Comparison of ENCODE assay signal across 6 cellular contexts in the genomic region with DNA sequence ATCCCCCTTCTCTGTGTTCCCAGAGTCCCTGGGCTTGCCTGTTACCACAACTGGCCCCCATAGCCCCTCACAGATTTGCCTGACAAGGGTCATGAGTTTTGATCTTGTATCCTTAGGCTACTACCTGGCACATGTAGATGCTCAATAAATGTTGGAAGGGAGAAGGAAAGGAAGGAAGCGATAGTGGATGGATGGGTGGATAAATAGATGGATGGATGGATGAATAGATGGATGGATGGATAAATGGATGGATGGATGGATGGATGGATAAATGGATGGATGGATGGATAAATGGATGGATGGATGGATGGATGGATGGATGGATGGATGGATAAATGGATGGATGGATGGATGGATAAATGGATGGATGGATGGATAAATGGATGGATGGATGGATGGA.
DNase-seq lines count a peak whose midpoint lies in the region; ATAC-seq, FAIRE-seq and TF ChIP-seq lines count a peak whose summit lies in the region.
"Not testable (repeated sequence)": the region's sequence is repeated elsewhere in the genome, so short reads cannot be mapped to it uniquely, and the experiment has no call there.

No MANE protein-coding gene starts in this region.

- not testable (repeated sequence) for H3K9ac ChIP-seq in GM12878 (ENCODE audit: control insufficient read depth, insufficient read depth, low read length); neural progenitor cell

- peaks cover 50 to 75% (median 60%) of the 10 kb centered on the region in 3 donors for H3K4me1 Mint-ChIP-seq in naive B cell
- peaks cover 40% of the 10 kb centered on the region for H3K4me1 Mint-ChIP-seq in neural progenitor cell
- H3K4me1 Mint-ChIP-seq in stimulated activated memory B cell treated with anti-CD40 and anti-IgM and Interleukin-4, amounts not matched to agents 10 μg/mL and 1 μg/mL and 100 μg/mL, for 72 hours = peaks cover 77% of the 10 kb centered on the region

- H3K79me2 ChIP-seq in OCI-LY7 (ENCODE audit: insufficient read depth, low read depth, low read length); GM12878 (ENCODE audit: control insufficient read depth, insufficient read depth, low read length); neural progenitor cell (ENCODE audit: low read depth): not testable (repeated sequence)

- intact Hi-C loops in OCI-LY7 (cut with micrococcal nuclease; ENCODE audit: unreplicated experiment) (loop anchor here (5.0 to 10.0 kb wide), 2 partner anchors 318 to 495 kb away; no protein-coding TSS in a partner anchor), GM12878 (cut with micrococcal nuclease; ENCODE audit: unreplicated experiment) (loop anchor here (5.0 to 10.0 kb wide), 3 partner anchors 255 to 535 kb away; a partner anchor contains a TSS)

- H4K20me1 ChIP-seq in OCI-LY7 (ENCODE audit: insufficient read depth, low read length); GM12878 (ENCODE audit: control insufficient read depth, insufficient read depth); neural progenitor cell (ENCODE audit: low read depth): not testable (repeated sequence)

- not testable (repeated sequence) for H3K27me3 ChIP-seq in GM12878 (replicated peaks in 1 of 2; ENCODE audit: control insufficient read depth in 2 of 2, insufficient read depth in 2 of 2, low read length in 1 of 2)
- peaks cover 28% of the 10 kb centered on the region for H3K27me3 ChIP-seq in neural progenitor cell

- peak overlapping the region; percentile 71 to 94 (median 84) for H3K27ac Mint-ChIP-seq in naive B cell
- not testable (repeated sequence) for H3K27ac Mint-ChIP-seq in neural progenitor cell
- peak overlapping the region; percentile 75 for H3K27ac Mint-ChIP-seq in stimulated activated memory B cell treated with anti-CD40 and anti-IgM and Interleukin-4, amounts not matched to agents 10 μg/mL and 1 μg/mL and 100 μg/mL, for 72 hours

- H3K27me3 Mint-ChIP-seq in naive B cell; neural progenitor cell (ENCODE audit: insufficient read depth, low read depth); stimulated activated memory B cell treated with anti-CD40 and anti-IgM and Interleukin-4, amounts not matched to agents 10 μg/mL and 1 μg/mL and 100 μg/mL, for 72 hours: not testable (repeated sequence)

- not testable (repeated sequence) for H3K4me2 ChIP-seq in OCI-LY7 (ENCODE audit: low read length); GM12878 (ENCODE audit: control insufficient read depth, insufficient read depth); neural progenitor cell

- SMC1A ChIA-PET in GM12878 (lab: Charles Lee; ENCODE audit: uncharacterized antibody, unreplicated experiment) = interaction anchor here (0.8 to 1.8 kb wide), 2 partner anchors 9 to 10 kb away, joined by 3 to 6 read pairs; no protein-coding TSS in a partner anchor

- H3K9me3 ChIP-seq in HEK293 (ENCODE audit: control insufficient read depth, insufficient read depth, low read depth, low read length); OCI-LY7 (ENCODE audit: low read length); GM12878 (replicated peaks; ENCODE audit: control insufficient read depth, insufficient read depth, low read length); neural progenitor cell (ENCODE audit: low read depth): not testable (repeated sequence)

- TF ChIP-seq CTCF in HEK293 (tag by site-specific recombination; IDR thresholded peaks at IDR 0.05); OCI-LY7 (conservative IDR thresholded peaks at IDR 0.05; ENCODE audit: low read length); GM12878 (IDR thresholded peaks at IDR 0.05 in 2 of 3, conservative IDR thresholded peaks at IDR 0.05 in 1 of 3; ENCODE audit: control insufficient read depth in 2 of 3, extremely low read depth in 1 of 3, insufficient read depth in 1 of 3, low read depth in 3 of 3, low read length in 3 of 3); neural progenitor cell (IDR thresholded peaks at IDR 0.05): not testable (repeated sequence)

- not testable (repeated sequence) for TF ChIP-seq EP300 in GM12878 (IDR thresholded peaks at IDR 0.05; ENCODE audit: borderline replicate concordance in 1 of 2, control insufficient read depth in 1 of 2, low read depth in 2 of 2, low read length in 2 of 2)

- H3K4me3 Mint-ChIP-seq in naive B cell (peak overlapping the region in 3 of 8 donors; percentile 19 to 47 (median 19)), neural progenitor cell (peak overlapping the region; percentile 36)
- not testable (repeated sequence) for H3K4me3 Mint-ChIP-seq in stimulated activated memory B cell treated with anti-CD40 and anti-IgM and Interleukin-4, amounts not matched to agents 10 μg/mL and 1 μg/mL and 100 μg/mL, for 72 hours

- not testable (repeated sequence) for H2AFZ ChIP-seq in OCI-LY7 (ENCODE audit: low read length); GM12878 (ENCODE audit: control insufficient read depth, low read depth, low read length); neural progenitor cell (replicated peaks)

- H3K4me1 ChIP-seq in HEK293 (ENCODE audit: control insufficient read depth, insufficient read depth, low read length); GM12878 (ENCODE audit: control insufficient read depth, insufficient read depth, low read length); neural progenitor cell: not testable (repeated sequence)
- H3K4me1 ChIP-seq in OCI-LY7 (ENCODE audit: insufficient read depth, low read length, poor library complexity, severe bottlenecking) = peaks cover 29% of the 10 kb centered on the region

- CTCF ChIA-PET in HEK293 (lab: Yijun Ruan, JAX) = interaction anchor here (0.9 to 9.8 kb wide), 4 partner anchors 8 to 126 kb away, joined by 3 to 448 read pairs (median 5); no protein-coding TSS in a partner anchor
- CTCF ChIA-PET in OCI-LY7 (lab: Charles Lee; ENCODE audit: unreplicated experiment); GM12878 (lab: Yijun Ruan, JAX): not testable (repeated sequence)

- WGBS in GM12878 (ENCODE audit: insufficient coverage, insufficient replicate concordance, low lambda C conversion rate, missing lambda C conversion rate) = 100% methylated on average over 1 of the region's 1 CpG

- not testable (repeated sequence) for TF ChIP-seq RAD21 in GM12878 (IDR thresholded peaks at IDR 0.05; ENCODE audit: insufficient read depth, low read depth, low read length)

- not testable (repeated sequence) for ATAC-seq in GM12878; naive B cell (ENCODE audit: low read depth in 2 of 2); stimulated activated memory B cell treated with anti-CD40 and anti-IgM and Interleukin-4, amounts not matched to agents 10 μg/mL and 1 μg/mL and 100 μg/mL, for 72 hours

- H3F3A ChIP-seq in neural progenitor cell (ENCODE audit: low read depth) = not testable (repeated sequence)

- not testable (repeated sequence) for DNase-seq in OCI-LY7 (ENCODE audit: low spot score); GM12878 (ENCODE audit: low read depth, low spot score); naive B cell; neural progenitor cell (ENCODE audit: low spot score)

- BruUV-seq in OCI-LY7 (replicated peaks; lab: Mats Ljungman, UMichigan) (TSS peak; percentile 22), GM12878 (replicated peaks; lab: Mats Ljungman, UMichigan) (TSS peak; percentile 32)

- H3K36me3 ChIP-seq in HEK293 (ENCODE audit: control insufficient read depth in 2 of 2, insufficient read depth in 1 of 2, low read length in 2 of 2); neural progenitor cell: not testable (repeated sequence)
- H3K36me3 ChIP-seq in OCI-LY7 (ENCODE audit: insufficient read depth, low read length) (peaks cover 70% of the 10 kb centered on the region), GM12878 (ENCODE audit: control insufficient read depth in 2 of 2, insufficient read depth in 2 of 2, low read length in 1 of 2) (peaks cover 26 to 50% of the 10 kb centered on the region in 2 experiments)

- TF ChIP-seq POLR2A in GM12878 (IDR thresholded peaks at IDR 0.05; ENCODE audit: low read depth, low read length) = not testable (repeated sequence)

- not testable (repeated sequence) for FAIRE-seq in GM12878 (lab: Jason Lieb, UNC)

- not testable (repeated sequence) for H3K9me3 Mint-ChIP-seq in naive B cell; neural progenitor cell; stimulated activated memory B cell treated with anti-CD40 and anti-IgM and Interleukin-4, amounts not matched to agents 10 μg/mL and 1 μg/mL and 100 μg/mL, for 72 hours

- RAD21 ChIA-PET in GM12878 (lab: Charles Lee; ENCODE audit: unreplicated experiment) = not testable (repeated sequence)

- not testable (repeated sequence) for H3K4me3 ChIP-seq in HEK293 (ENCODE audit: low read depth, low read length); OCI-LY7 (ENCODE audit: low read depth, low read length, poor library complexity, severe bottlenecking); GM12878; neural progenitor cell

- H3K36me3 Mint-ChIP-seq in naive B cell = peaks cover 28 to 43% of the 10 kb centered on the region in 2 donors
- not testable (repeated sequence) for H3K36me3 Mint-ChIP-seq in neural progenitor cell
- peaks cover 56% of the 10 kb centered on the region for H3K36me3 Mint-ChIP-seq in stimulated activated memory B cell treated with anti-CD40 and anti-IgM and Interleukin-4, amounts not matched to agents 10 μg/mL and 1 μg/mL and 100 μg/mL, for 72 hours

- not testable (repeated sequence) for H3K9me2 ChIP-seq in OCI-LY7 (ENCODE audit: insufficient read depth, low read length)

- H3K27ac ChIP-seq in HEK293 (ENCODE audit: extremely low read depth, low read depth, low read length); OCI-LY7 (ENCODE audit: low read depth, low read length, poor library complexity, severe bottlenecking); GM12878 (ENCODE audit: control insufficient read depth, insufficient read depth); neural progenitor cell: not testable (repeated sequence)

- POLR2A ChIA-PET in HEK293 (lab: Yijun Ruan, JAX); GM12878 (lab: Charles Lee): not testable (repeated sequence)
- POLR2A ChIA-PET in OCI-LY7 (lab: Charles Lee) = interaction anchor here (0.5 to 1.0 kb wide), 2 partner anchors 15 to 431 kb away, joined by 3 to 5 read pairs; no protein-coding TSS in a partner anchor

- in situ Hi-C loops in GM12878 (cut with MboI) = not testable (repeated sequence)

TF ChIP-seq in HEK293, 187 proteins besides CTCF, POLR2A, EP300 and RAD21 (continues in another document):
- peak; percentile 70 for TF ChIP-seq ZBTB17 (tag by site-specific recombination; IDR thresholded peaks at IDR 0.05)
